In the genomic region with DNA sequence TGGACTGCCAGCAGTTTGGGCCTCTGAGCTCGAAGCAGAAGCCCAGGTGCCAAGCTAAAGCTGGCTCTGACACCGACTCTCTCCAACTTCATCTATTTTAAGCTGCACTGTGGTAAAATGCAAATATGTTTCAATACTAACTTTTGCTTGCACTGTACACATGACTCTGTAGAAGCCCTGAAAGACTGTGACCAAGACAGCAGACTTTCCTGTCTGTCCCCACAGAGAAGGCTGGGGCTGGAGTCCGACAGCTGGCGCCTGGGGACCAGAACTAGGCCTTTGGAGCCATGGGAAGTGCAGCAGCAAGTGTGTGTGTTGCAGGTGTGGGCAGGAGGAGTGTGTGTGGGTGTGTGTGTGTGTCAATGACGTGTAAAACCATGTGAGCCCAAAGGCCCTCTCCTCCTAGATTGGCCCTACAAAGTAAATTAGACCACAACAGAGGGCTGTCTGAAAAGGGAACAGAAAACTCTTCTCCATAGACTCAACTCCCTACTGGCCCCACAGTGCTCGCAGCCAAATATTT, we compare ENCODE assay signal across 10 cellular contexts. TPM values are rescaled to one million over a fixed set of nuclear protein-coding genes. Genes with fewer than 3 reads are reported as not detected.
DNase-seq lines count a peak whose midpoint lies in the region; ATAC-seq and TF ChIP-seq lines count a peak whose summit lies in the region.
"Had no signal": no experiment of that assay in that cellular context is flagged by ENCODE, and none has a peak within 500 bp of the region (broad histone marks: within the 10 kb centered on the region; RNA-seq: fewer than 3 reads in every experiment).

No MANE protein-coding gene starts in this region.

- H3K27ac ChIP-seq in suprapubic skin, result no peak overlapping the region

- DNase-seq in activated T-cell treated with anti-CD3 and anti-CD28 coated beads, Interleukin-2, amount 50 U/mL, for 24 hours, result no peak
- no peak for DNase-seq in activated T-cell treated with anti-CD3 and anti-CD28 coated beads for 4 hours
- DNase-seq in stimulated activated effector memory CD8-positive, alpha-beta T cell treated with anti-CD3 and anti-CD28 coated beads, Interleukin-12 subunit alpha, Interleukin-12 subunit beta, amount 100 ng/mL, for 72 hours (ENCODE audit: low spot score in 2 of 2), result no peak
- DNase-seq in EL, result no peak
- DNase-seq in RPMI8226, result no peak
- no peak for DNase-seq in suprapubic skin (ENCODE audit: low spot score in 2 of 2)
- DNase-seq: ACHN, NCI-H1092 had no signal

- H3K4me3 ChIP-seq in suprapubic skin, result no peak overlapping the region

- H3K36me3 ChIP-seq in suprapubic skin, result peaks cover 100% of the 10 kb centered on the region

- no peaks in the 10 kb centered on the region for H3K27me3 Mint-ChIP-seq in activated T-cell treated with anti-CD3 and anti-CD28 coated beads, Interleukin-2, amount 50 U/mL, for 24 hours

- H3K9me3 Mint-ChIP-seq in activated T-cell treated with anti-CD3 and anti-CD28 coated beads, Interleukin-2, amount 50 U/mL, for 24 hours, result no peaks in the 10 kb centered on the region
- H3K9me3 Mint-ChIP-seq in stimulated activated effector memory CD8-positive, alpha-beta T cell treated with anti-CD3 and anti-CD28 coated beads, Interleukin-12 subunit alpha, Interleukin-12 subunit beta, amount 100 ng/mL, for 72 hours, result no peaks in the 10 kb centered on the region

- H3K4me1 ChIP-seq in suprapubic skin, result no peaks in the 10 kb centered on the region

- WGBS in suprapubic skin, result 74% methylated on average over 6 of the region's 6 CpGs

- TF ChIP-seq EP300 in suprapubic skin (IDR thresholded peaks at IDR 0.05), result no peak

- H3K9me3 ChIP-seq in suprapubic skin, result no peaks in the 10 kb centered on the region

- ATAC-seq in HG02571 (IDR thresholded peaks at IDR 0.05; ENCODE audit: unreplicated experiment), result peak; percentile 90
- peak; percentile 87 for ATAC-seq in HG03520 (IDR thresholded peaks at IDR 0.05; ENCODE audit: unreplicated experiment)
- ATAC-seq in stimulated activated effector memory CD8-positive, alpha-beta T cell treated with anti-CD3 and anti-CD28 coated beads, Interleukin-12 subunit alpha, Interleukin-12 subunit beta, amount 100 ng/mL, for 72 hours, result no peak

- no peak for TF ChIP-seq CTCF in suprapubic skin (IDR thresholded peaks at IDR 0.05)

- H3K27ac Mint-ChIP-seq in activated T-cell treated with anti-CD3 and anti-CD28 coated beads, Interleukin-2, amount 50 U/mL, for 24 hours, result peak overlapping the region; percentile 67
- H3K27ac Mint-ChIP-seq in stimulated activated effector memory CD8-positive, alpha-beta T cell treated with anti-CD3 and anti-CD28 coated beads, Interleukin-12 subunit alpha, Interleukin-12 subunit beta, amount 100 ng/mL, for 72 hours, result peak overlapping the region; percentile 82

- peaks cover 10% of the 10 kb centered on the region for H3K4me1 Mint-ChIP-seq in activated T-cell treated with anti-CD3 and anti-CD28 coated beads, Interleukin-2, amount 50 U/mL, for 24 hours (ENCODE audit: low read depth)
- H3K4me1 Mint-ChIP-seq in stimulated activated effector memory CD8-positive, alpha-beta T cell treated with anti-CD3 and anti-CD28 coated beads, Interleukin-12 subunit alpha, Interleukin-12 subunit beta, amount 100 ng/mL, for 72 hours, result peaks cover 6% of the 10 kb centered on the region

- peaks cover 100% of the 10 kb centered on the region for H3K36me3 Mint-ChIP-seq in activated T-cell treated with anti-CD3 and anti-CD28 coated beads, Interleukin-2, amount 50 U/mL, for 24 hours (ENCODE audit: low read depth)
- peaks cover 100% of the 10 kb centered on the region for H3K36me3 Mint-ChIP-seq in stimulated activated effector memory CD8-positive, alpha-beta T cell treated with anti-CD3 and anti-CD28 coated beads, Interleukin-12 subunit alpha, Interleukin-12 subunit beta, amount 100 ng/mL, for 72 hours

- TF ChIP-seq POLR2A in suprapubic skin (IDR thresholded peaks at IDR 0.05), result no peak

- no peak overlapping the region for H3K4me3 Mint-ChIP-seq in activated T-cell treated with anti-CD3 and anti-CD28 coated beads, Interleukin-2, amount 50 U/mL, for 24 hours
- H3K4me3 Mint-ChIP-seq in stimulated activated effector memory CD8-positive, alpha-beta T cell treated with anti-CD3 and anti-CD28 coated beads, Interleukin-12 subunit alpha, Interleukin-12 subunit beta, amount 100 ng/mL, for 72 hours, result no peak overlapping the region

- no peaks in the 10 kb centered on the region for H3K27me3 ChIP-seq in suprapubic skin

RNA-seq across cellular contexts. Expression of a gene that starts 16.4 kb away (rescaled TPM):
- total RNA-seq in suprapubic skin, result 10 to 100 TPM; 30.0 to 39.6 (median 33.1) TPM
